ENCODE assay signal across 1 cellular context in the genomic region with DNA sequence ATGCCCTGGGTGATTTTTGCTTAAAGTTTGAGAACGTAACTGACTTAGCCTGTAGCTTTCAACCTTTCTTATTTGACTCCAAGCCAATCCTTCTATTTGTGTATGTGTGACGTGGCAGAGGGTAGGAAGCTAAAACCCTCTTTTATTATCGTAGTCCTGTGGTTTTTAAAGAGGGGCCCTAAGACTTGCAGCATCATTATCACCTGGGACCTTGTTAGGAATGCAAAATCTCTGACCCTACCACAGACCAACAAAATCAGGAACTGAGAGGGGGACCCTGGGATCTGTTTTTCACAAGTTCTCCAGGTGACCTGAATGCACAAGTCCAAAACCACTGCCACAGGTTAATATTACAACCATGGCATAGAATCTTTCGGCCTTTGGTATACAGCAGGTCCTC.
TF ChIP-seq lines count a peak whose summit lies in the region.

No MANE protein-coding gene starts in this region.

TF ChIP-seq in GM12878, 131 proteins besides CTCF, POLR2A, EP300 and RAD21 (continued from another document and continues in another):
- TF ChIP-seq, protein P1, sequence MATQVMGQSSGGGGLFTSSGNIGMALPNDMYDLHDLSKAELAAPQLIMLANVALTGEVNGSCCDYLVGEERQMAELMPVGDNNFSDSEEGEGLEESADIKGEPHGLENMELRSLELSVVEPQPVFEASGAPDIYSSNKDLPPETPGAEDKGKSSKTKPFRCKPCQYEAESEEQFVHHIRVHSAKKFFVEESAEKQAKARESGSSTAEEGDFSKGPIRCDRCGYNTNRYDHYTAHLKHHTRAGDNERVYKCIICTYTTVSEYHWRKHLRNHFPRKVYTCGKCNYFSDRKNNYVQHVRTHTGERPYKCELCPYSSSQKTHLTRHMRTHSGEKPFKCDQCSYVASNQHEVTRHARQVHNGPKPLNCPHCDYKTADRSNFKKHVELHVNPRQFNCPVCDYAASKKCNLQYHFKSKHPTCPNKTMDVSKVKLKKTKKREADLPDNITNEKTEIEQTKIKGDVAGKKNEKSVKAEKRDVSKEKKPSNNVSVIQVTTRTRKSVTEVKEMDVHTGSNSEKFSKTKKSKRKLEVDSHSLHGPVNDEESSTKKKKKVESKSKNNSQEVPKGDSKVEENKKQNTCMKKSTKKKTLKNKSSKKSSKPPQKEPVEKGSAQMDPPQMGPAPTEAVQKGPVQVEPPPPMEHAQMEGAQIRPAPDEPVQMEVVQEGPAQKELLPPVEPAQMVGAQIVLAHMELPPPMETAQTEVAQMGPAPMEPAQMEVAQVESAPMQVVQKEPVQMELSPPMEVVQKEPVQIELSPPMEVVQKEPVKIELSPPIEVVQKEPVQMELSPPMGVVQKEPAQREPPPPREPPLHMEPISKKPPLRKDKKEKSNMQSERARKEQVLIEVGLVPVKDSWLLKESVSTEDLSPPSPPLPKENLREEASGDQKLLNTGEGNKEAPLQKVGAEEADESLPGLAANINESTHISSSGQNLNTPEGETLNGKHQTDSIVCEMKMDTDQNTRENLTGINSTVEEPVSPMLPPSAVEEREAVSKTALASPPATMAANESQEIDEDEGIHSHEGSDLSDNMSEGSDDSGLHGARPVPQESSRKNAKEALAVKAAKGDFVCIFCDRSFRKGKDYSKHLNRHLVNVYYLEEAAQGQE (IDR thresholded peaks at IDR 0.05; ENCODE audit: low read depth, low read length), result no peak
- TF ChIP-seq, protein P2, sequence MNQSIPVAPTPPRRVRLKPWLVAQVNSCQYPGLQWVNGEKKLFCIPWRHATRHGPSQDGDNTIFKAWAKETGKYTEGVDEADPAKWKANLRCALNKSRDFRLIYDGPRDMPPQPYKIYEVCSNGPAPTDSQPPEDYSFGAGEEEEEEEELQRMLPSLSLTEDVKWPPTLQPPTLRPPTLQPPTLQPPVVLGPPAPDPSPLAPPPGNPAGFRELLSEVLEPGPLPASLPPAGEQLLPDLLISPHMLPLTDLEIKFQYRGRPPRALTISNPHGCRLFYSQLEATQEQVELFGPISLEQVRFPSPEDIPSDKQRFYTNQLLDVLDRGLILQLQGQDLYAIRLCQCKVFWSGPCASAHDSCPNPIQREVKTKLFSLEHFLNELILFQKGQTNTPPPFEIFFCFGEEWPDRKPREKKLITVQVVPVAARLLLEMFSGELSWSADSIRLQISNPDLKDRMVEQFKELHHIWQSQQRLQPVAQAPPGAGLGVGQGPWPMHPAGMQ (IDR thresholded peaks at IDR 0.05; ENCODE audit: borderline replicate concordance), result no peak
- TF ChIP-seq FOXM1 (IDR thresholded peaks at IDR 0.05; ENCODE audit: low read depth, low read length) (peak; percentile 78), IKZF2 (IDR thresholded peaks at IDR 0.05) (peak; percentile 97), EGR1 (IDR thresholded peaks at IDR 0.05; ENCODE audit: borderline replicate concordance in 1 of 2, low read depth in 2 of 2, low read length in 2 of 2) (no peak), ZBED1 (IDR thresholded peaks at IDR 0.05; ENCODE audit: borderline replicate concordance) (0 out of 2 replicates have a peak, but pooled peaks have one; percentile 41), EZH2 (IDR thresholded peaks at IDR 0.05; ENCODE audit: borderline replicate concordance, control insufficient read depth, low read depth, low read length) (no peak), ZSCAN29 (IDR thresholded peaks at IDR 0.05) (0 out of 2 replicates have a peak, but pooled peaks have one; percentile 30), MYB (IDR thresholded peaks at IDR 0.05; ENCODE audit: borderline replicate concordance, low read depth, low read length) (no peak), ZNF217 (IDR thresholded peaks at IDR 0.05) (0 out of 2 replicates have a peak, but pooled peaks have one; percentile 77), NBN (IDR thresholded peaks at IDR 0.05) (peak; percentile 70; the same call in 1 of the 2 replicates), NFIC (IDR thresholded peaks at IDR 0.05; ENCODE audit: low read depth, low read length) (peak; percentile 79), SUPT20H (IDR thresholded peaks at IDR 0.05; ENCODE audit: borderline replicate concordance, control insufficient read depth, low read depth, low read length) (no peak), STAT3 (IDR thresholded peaks at IDR 0.05; ENCODE audit: low read depth, low read length) (no peak), CEBPB (IDR thresholded peaks at IDR 0.05; ENCODE audit: borderline replicate concordance in 1 of 2, low read depth in 2 of 2, low read length in 2 of 2) (peak in 1 of 2 experiments; percentile 56; a peak in 1 of 4 replicates), RFX5 (IDR thresholded peaks at IDR 0.05; ENCODE audit: low read depth, low read length) (no peak), MTA3 (IDR thresholded peaks at IDR 0.05; ENCODE audit: borderline replicate concordance, low read length) (peak; percentile 76; the same call in 1 of the 2 replicates), NR2F1 (conservative IDR thresholded peaks at IDR 0.05) (peak; percentile 93), CBX5 (IDR thresholded peaks at IDR 0.05; ENCODE audit: low read depth) (0 out of 2 replicates have a peak, but pooled peaks have one; percentile 52), ESRRA (IDR thresholded peaks at IDR 0.05; ENCODE audit: low read length) (no peak), ZNF384 (IDR thresholded peaks at IDR 0.05; ENCODE audit: borderline replicate concordance, low read depth, low read length) (no peak), KDM1A (IDR thresholded peaks at IDR 0.05; ENCODE audit: borderline replicate concordance) (no peak), MTA2 (IDR thresholded peaks at IDR 0.05; ENCODE audit: low read depth) (peak; percentile 98), ZNF622 (IDR thresholded peaks at IDR 0.05) (no peak), BRCA1 (IDR thresholded peaks at IDR 0.05; ENCODE audit: low read depth, low read length) (no peak)
- TF ChIP-seq, protein P3, sequence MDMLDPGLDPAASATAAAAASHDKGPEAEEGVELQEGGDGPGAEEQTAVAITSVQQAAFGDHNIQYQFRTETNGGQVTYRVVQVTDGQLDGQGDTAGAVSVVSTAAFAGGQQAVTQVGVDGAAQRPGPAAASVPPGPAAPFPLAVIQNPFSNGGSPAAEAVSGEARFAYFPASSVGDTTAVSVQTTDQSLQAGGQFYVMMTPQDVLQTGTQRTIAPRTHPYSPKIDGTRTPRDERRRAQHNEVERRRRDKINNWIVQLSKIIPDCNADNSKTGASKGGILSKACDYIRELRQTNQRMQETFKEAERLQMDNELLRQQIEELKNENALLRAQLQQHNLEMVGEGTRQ (IDR thresholded peaks at IDR 0.05; ENCODE audit: borderline replicate concordance, low read depth, low read length), result no peak
- TF ChIP-seq, protein P4, sequence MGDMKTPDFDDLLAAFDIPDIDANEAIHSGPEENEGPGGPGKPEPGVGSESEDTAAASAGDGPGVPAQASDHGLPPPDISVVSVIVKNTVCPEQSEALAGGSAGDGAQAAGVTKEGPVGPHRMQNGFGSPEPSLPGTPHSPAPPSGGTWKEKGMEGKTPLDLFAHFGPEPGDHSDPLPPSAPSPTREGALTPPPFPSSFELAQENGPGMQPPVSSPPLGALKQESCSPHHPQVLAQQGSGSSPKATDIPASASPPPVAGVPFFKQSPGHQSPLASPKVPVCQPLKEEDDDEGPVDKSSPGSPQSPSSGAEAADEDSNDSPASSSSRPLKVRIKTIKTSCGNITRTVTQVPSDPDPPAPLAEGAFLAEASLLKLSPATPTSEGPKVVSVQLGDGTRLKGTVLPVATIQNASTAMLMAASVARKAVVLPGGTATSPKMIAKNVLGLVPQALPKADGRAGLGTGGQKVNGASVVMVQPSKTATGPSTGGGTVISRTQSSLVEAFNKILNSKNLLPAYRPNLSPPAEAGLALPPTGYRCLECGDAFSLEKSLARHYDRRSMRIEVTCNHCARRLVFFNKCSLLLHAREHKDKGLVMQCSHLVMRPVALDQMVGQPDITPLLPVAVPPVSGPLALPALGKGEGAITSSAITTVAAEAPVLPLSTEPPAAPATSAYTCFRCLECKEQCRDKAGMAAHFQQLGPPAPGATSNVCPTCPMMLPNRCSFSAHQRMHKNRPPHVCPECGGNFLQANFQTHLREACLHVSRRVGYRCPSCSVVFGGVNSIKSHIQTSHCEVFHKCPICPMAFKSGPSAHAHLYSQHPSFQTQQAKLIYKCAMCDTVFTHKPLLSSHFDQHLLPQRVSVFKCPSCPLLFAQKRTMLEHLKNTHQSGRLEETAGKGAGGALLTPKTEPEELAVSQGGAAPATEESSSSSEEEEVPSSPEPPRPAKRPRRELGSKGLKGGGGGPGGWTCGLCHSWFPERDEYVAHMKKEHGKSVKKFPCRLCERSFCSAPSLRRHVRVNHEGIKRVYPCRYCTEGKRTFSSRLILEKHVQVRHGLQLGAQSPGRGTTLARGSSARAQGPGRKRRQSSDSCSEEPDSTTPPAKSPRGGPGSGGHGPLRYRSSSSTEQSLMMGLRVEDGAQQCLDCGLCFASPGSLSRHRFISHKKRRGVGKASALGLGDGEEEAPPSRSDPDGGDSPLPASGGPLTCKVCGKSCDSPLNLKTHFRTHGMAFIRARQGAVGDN (IDR thresholded peaks at IDR 0.05), result peak; percentile 27; the same call in 1 of the 2 replicates
- TF ChIP-seq, protein P5, sequence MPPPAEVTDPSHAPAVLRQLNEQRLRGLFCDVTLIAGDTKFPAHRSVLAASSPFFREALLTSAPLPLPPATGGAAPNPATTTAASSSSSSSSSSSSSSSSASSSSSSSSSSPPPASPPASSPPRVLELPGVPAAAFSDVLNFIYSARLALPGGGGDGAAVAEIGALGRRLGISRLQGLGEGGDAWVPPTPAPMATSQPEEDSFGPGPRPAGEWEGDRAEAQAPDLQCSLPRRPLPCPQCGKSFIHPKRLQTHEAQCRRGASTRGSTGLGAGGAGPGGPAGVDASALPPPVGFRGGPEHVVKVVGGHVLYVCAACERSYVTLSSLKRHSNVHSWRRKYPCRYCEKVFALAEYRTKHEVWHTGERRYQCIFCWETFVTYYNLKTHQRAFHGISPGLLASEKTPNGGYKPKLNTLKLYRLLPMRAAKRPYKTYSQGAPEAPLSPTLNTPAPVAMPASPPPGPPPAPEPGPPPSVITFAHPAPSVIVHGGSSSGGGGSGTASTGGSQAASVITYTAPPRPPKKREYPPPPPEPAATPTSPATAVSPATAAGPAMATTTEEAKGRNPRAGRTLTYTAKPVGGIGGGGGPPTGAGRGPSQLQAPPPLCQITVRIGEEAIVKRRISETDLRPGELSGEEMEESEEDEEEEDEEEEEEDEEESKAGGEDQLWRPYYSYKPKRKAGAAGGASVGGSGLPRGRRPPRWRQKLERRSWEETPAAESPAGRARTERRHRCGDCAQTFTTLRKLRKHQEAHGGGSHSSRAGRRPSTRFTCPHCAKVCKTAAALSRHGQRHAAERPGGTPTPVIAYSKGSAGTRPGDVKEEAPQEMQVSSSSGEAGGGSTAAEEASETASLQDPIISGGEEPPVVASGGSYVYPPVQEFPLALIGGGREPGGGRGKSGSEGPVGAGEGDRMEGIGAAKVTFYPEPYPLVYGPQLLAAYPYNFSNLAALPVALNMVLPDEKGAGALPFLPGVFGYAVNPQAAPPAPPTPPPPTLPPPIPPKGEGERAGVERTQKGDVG (CRISPR knock-in tag; IDR thresholded peaks at IDR 0.05), result no peak
- TF ChIP-seq, protein P6, sequence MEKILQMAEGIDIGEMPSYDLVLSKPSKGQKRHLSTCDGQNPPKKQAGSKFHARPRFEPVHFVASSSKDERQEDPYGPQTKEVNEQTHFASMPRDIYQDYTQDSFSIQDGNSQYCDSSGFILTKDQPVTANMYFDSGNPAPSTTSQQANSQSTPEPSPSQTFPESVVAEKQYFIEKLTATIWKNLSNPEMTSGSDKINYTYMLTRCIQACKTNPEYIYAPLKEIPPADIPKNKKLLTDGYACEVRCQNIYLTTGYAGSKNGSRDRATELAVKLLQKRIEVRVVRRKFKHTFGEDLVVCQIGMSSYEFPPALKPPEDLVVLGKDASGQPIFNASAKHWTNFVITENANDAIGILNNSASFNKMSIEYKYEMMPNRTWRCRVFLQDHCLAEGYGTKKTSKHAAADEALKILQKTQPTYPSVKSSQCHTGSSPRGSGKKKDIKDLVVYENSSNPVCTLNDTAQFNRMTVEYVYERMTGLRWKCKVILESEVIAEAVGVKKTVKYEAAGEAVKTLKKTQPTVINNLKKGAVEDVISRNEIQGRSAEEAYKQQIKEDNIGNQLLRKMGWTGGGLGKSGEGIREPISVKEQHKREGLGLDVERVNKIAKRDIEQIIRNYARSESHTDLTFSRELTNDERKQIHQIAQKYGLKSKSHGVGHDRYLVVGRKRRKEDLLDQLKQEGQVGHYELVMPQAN (conservative IDR thresholded peaks at IDR 0.05), result no peak
- TF ChIP-seq, protein P7, sequence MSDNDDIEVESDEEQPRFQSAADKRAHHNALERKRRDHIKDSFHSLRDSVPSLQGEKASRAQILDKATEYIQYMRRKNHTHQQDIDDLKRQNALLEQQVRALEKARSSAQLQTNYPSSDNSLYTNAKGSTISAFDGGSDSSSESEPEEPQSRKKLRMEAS (IDR thresholded peaks at IDR 0.05; ENCODE audit: low read depth, low read length), result no peak
- TF ChIP-seq, protein P8, sequence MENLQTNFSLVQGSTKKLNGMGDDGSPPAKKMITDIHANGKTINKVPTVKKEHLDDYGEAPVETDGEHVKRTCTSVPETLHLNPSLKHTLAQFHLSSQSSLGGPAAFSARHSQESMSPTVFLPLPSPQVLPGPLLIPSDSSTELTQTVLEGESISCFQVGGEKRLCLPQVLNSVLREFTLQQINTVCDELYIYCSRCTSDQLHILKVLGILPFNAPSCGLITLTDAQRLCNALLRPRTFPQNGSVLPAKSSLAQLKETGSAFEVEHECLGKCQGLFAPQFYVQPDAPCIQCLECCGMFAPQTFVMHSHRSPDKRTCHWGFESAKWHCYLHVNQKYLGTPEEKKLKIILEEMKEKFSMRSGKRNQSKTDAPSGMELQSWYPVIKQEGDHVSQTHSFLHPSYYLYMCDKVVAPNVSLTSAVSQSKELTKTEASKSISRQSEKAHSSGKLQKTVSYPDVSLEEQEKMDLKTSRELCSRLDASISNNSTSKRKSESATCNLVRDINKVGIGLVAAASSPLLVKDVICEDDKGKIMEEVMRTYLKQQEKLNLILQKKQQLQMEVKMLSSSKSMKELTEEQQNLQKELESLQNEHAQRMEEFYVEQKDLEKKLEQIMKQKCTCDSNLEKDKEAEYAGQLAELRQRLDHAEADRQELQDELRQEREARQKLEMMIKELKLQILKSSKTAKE (IDR thresholded peaks at IDR 0.05; ENCODE audit: low read depth, poor library complexity, severe bottlenecking), result peak; percentile 90
- TF ChIP-seq, protein P9, sequence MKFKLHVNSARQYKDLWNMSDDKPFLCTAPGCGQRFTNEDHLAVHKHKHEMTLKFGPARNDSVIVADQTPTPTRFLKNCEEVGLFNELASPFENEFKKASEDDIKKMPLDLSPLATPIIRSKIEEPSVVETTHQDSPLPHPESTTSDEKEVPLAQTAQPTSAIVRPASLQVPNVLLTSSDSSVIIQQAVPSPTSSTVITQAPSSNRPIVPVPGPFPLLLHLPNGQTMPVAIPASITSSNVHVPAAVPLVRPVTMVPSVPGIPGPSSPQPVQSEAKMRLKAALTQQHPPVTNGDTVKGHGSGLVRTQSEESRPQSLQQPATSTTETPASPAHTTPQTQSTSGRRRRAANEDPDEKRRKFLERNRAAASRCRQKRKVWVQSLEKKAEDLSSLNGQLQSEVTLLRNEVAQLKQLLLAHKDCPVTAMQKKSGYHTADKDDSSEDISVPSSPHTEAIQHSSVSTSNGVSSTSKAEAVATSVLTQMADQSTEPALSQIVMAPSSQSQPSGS (IDR thresholded peaks at IDR 0.05; ENCODE audit: low read length), result peak; percentile 81
- TF ChIP-seq, protein P10, sequence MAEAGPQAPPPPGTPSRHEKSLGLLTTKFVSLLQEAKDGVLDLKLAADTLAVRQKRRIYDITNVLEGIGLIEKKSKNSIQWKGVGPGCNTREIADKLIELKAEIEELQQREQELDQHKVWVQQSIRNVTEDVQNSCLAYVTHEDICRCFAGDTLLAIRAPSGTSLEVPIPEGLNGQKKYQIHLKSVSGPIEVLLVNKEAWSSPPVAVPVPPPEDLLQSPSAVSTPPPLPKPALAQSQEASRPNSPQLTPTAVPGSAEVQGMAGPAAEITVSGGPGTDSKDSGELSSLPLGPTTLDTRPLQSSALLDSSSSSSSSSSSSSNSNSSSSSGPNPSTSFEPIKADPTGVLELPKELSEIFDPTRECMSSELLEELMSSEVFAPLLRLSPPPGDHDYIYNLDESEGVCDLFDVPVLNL (IDR thresholded peaks at IDR 0.05; ENCODE audit: low read depth, low read length), result no peak
